11 cellular contexts compared by ENCODE assay signal in genomic region chr3:134366928-134367352, GRCh38. TPM values are rescaled to one million over a fixed set of nuclear protein-coding genes. Genes with fewer than 3 reads are reported as not detected.
A peak's percentile ranks its signal among the peaks of the same experiment; 100 is the strongest.
DNase-seq lines count a peak whose midpoint lies in the region; ATAC-seq and TF ChIP-seq lines count a peak whose summit lies in the region.
"Had no signal": no experiment of that assay in that cellular context is flagged by ENCODE, and none has a peak within 500 bp of the region (broad histone marks: within the 10 kb centered on the region; RNA-seq: fewer than 3 reads in every experiment).

No MANE protein-coding gene starts in this region.

- intact Hi-C loops in body of pancreas (cut with DNase I) (loop anchor here (5.0 kb wide), 1 partner anchor 50 kb away; no protein-coding TSS in a partner anchor), sciatic nerve (cut with DNase I) (no loop called here)

- no peaks in the 10 kb centered on the region for H3K9me3 ChIP-seq in body of pancreas

- H3K27ac ChIP-seq in body of pancreas, result peak overlapping the region in 3 of 4 donors; percentile 98 to 99 (median 98)

- TF ChIP-seq POLR2A in body of pancreas (IDR thresholded peaks at IDR 0.05), result no peak

- no peaks in the 10 kb centered on the region for H3K27me3 ChIP-seq in body of pancreas

- no peak overlapping the region for H3K4me3 ChIP-seq in body of pancreas

- no peak for TF ChIP-seq CTCF in body of pancreas (IDR thresholded peaks at IDR 0.05)

- peak; percentile 48 for DNase-seq in EL
- peak in 2 of 4 donors; percentile 49 to 52 for DNase-seq in body of pancreas
- DNase-seq in islet precursor cell, result peak; percentile 81
- DNase-seq in sciatic nerve (ENCODE audit: low spot score), result peak; percentile 85
- no peak for DNase-seq in activated gamma-delta T cell treated with Interleukin-2 at 50 U/mL for 16 hours
- DNase-seq in NCI-H1105 (lab: John Stamatoyannopoulos, UW), result no peak
- DNase-seq: CD8-positive, alpha-beta memory T cell; NCI-H2029 treated with DMSO at 0.1 percent for 48 hours; T-helper 1 cell had no signal

- H3K36me3 ChIP-seq in body of pancreas (replicated peaks in 1 of 2; ENCODE audit: insufficient read depth in 1 of 2, low read depth in 2 of 2), result peaks cover 4 to 12% of the 10 kb centered on the region in 2 donors

- 48 to 53% methylated on average over 8 of the region's 8 CpGs for WGBS in body of pancreas, 2 donors

- ATAC-seq in body of pancreas, result peak; percentile 10
- peak; percentile 76 for ATAC-seq in sciatic nerve
- no peak for ATAC-seq in HG02571 (IDR thresholded peaks at IDR 0.05; ENCODE audit: unreplicated experiment)
- no peak for ATAC-seq in HG03025 (IDR thresholded peaks at IDR 0.05; ENCODE audit: low FRiP score, unreplicated experiment)

- peaks cover 95% of the 10 kb centered on the region for H3K4me1 ChIP-seq in body of pancreas

RNA-seq across cellular contexts. Expression of gene AMOTL2, which starts 7.3 kb away (rescaled TPM):
- total RNA-seq in body of pancreas (10 to 100 TPM; 65.1 to 71.5 TPM), sciatic nerve (158 TPM)
- total RNA-seq: CD8-positive, alpha-beta memory T cell had no signal

Comparison
In these comparisons a context has a peak if more than half of its experiments do, and no peak if none do; other contexts are left out.
1. DNase-seq: peak in EL (single experiment), islet precursor cell (single experiment) and sciatic nerve (single experiment); none in activated gamma-delta T cell treated with Interleukin-2 at 50 U/mL for 16 hours (single experiment) and NCI-H1105 (single experiment).
2. ATAC-seq: peak in body of pancreas (single experiment) and sciatic nerve (single experiment); none in HG02571 (single experiment) and HG03025 (single experiment).